In the genomic region with DNA sequence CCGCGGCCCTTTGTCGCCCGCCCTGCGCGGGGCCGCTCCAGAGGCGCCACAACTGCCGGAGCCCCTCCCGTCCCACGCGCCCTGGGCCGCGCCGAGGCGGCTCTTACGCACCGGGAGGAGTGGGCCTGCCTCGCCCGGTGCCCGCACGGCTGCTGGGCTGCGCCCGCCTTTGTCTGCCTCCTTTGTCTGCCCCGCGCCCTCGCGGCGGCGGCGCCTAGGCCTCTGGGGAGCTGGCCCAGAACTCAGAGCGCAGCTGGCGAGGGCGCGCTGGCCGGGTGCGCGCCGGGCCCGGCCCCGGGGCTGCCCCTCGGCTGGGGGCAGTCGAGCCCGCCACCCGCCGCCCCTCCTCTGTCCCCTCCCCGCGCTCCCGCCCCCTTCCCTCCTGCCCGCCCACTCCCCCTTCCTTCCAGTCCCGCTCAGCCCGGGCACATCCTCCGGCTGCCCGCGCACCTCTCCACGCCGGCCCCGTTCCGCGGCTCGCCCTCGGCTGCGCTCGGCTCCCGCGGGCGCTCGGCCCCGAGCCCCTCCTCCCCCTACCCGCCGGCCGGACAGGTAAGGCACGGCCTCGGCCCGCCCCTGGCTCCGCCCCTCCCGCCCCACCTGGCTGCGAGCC, we compare ENCODE assay signal across 8 cellular contexts. TPM values are rescaled to one million over a fixed set of nuclear protein-coding genes. Genes with fewer than 3 reads are reported as not detected.
DNase-seq lines count a peak whose midpoint lies in the region; ATAC-seq, FAIRE-seq and TF ChIP-seq lines count a peak whose summit lies in the region.

A gene with protein sequence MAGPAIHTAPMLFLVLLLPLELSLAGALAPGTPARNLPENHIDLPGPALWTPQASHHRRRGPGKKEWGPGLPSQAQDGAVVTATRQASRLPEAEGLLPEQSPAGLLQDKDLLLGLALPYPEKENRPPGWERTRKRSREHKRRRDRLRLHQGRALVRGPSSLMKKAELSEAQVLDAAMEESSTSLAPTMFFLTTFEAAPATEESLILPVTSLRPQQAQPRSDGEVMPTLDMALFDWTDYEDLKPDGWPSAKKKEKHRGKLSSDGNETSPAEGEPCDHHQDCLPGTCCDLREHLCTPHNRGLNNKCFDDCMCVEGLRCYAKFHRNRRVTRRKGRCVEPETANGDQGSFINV (plus strand): TSS at position 409 of the 613 bp plus-strand sequence. CDS start 14,549 bp downstream, outside the sequence.

- H4K20me1 ChIP-seq in astrocyte (ENCODE audit: insufficient read depth, low read length): peaks cover 24% of the 10 kb centered on the region

- peak within 1 kb of the TSS; percentile 75 for H2AFZ ChIP-seq in astrocyte (ENCODE audit: low read depth, low read length)

- peaks cover 27% of the 10 kb centered on the region for H3K4me1 Mint-ChIP-seq in CD4-positive, alpha-beta T cell (ENCODE audit: low read depth)
- H3K4me1 Mint-ChIP-seq in astrocyte (ENCODE audit: low read depth, unreplicated experiment): peaks cover 7% of the 10 kb centered on the region

- no peaks in the 10 kb centered on the region for H3K79me2 ChIP-seq in astrocyte (ENCODE audit: insufficient read depth, low read length)

- H3K4me3 Mint-ChIP-seq in CD4-positive, alpha-beta T cell: peak within 1 kb of the TSS; percentile 87
- H3K4me3 Mint-ChIP-seq in astrocyte (ENCODE audit: unreplicated experiment): peak within 1 kb of the TSS; percentile 63

- no peak for TF ChIP-seq CTCF in CD4-positive, alpha-beta T cell (IDR thresholded peaks at IDR 0.05)
- TF ChIP-seq CTCF in astrocyte (IDR thresholded peaks at IDR 0.05; ENCODE audit: insufficient read depth, low read depth, low read length) (no peak), mucosa of descending colon (IDR thresholded peaks at IDR 0.05) (no peak)

- H3K4me2 ChIP-seq in astrocyte (ENCODE audit: low read length): peak within 1 kb of the TSS; percentile 86

- H3K27ac ChIP-seq in CD4-positive, alpha-beta T cell (ENCODE audit: low read depth, low read length): no peak within 1 kb of the TSS
- no peak within 1 kb of the TSS for H3K27ac ChIP-seq in astrocyte (ENCODE audit: low read depth, low read length)
- no peak within 1 kb of the TSS for H3K27ac ChIP-seq in aorta (ENCODE audit: low read depth in 1 of 2, low read length in 2 of 2)

- peaks cover 40% of the 10 kb centered on the region for H3K27me3 ChIP-seq in CD4-positive, alpha-beta T cell (ENCODE audit: control insufficient read depth, insufficient read depth, low read length)
- H3K27me3 ChIP-seq in MG63: peaks cover 8% of the 10 kb centered on the region
- H3K27me3 ChIP-seq in astrocyte (ENCODE audit: insufficient read depth, low read length): peaks cover 23% of the 10 kb centered on the region
- H3K27me3 ChIP-seq in aorta (ENCODE audit: control insufficient read depth in 1 of 2, insufficient read depth in 2 of 2, low read length in 1 of 2): no peaks in the 10 kb centered on the region

- intact Hi-C loops in CD4-positive, alpha-beta T cell (cut with DNase I, micrococcal nuclease): no loop called here
- intact Hi-C loops in mucosa of descending colon (cut with DNase I, micrococcal nuclease): no loop called here
- intact Hi-C loops in aorta (cut with DNase I): no loop called here

- WGBS in aorta, 2 donors: 0 to 1% methylated on average over 32 to 78 of the region's 78 CpGs

- H3K9ac ChIP-seq in astrocyte (ENCODE audit: low read length): peak within 1 kb of the TSS; percentile 37

- no peak within 1 kb of the TSS for H3K27ac Mint-ChIP-seq in CD4-positive, alpha-beta T cell
- no peak within 1 kb of the TSS for H3K27ac Mint-ChIP-seq in astrocyte (ENCODE audit: unreplicated experiment)

- H3K9me3 ChIP-seq in CD4-positive, alpha-beta T cell (ENCODE audit: control insufficient read depth, low read length): no peaks in the 10 kb centered on the region
- H3K9me3 ChIP-seq in MG63 (no peaks in the 10 kb centered on the region), astrocyte (ENCODE audit: insufficient read depth, low read depth, low read length) (no peaks in the 10 kb centered on the region), mucosa of descending colon (no peaks in the 10 kb centered on the region), aorta (ENCODE audit: control insufficient read depth, low read length) (no peaks in the 10 kb centered on the region)

- H3K36me3 ChIP-seq in MG63 (no peaks in the 10 kb centered on the region), astrocyte (ENCODE audit: insufficient read depth, low read length) (no peaks in the 10 kb centered on the region), mucosa of descending colon (ENCODE audit: low read depth) (no peaks in the 10 kb centered on the region), aorta (ENCODE audit: control insufficient read depth in 1 of 2, insufficient read depth in 2 of 2, low read length in 1 of 2) (no peaks in the 10 kb centered on the region)

- H3K27me3 Mint-ChIP-seq in CD4-positive, alpha-beta T cell: peaks cover 50% of the 10 kb centered on the region
- peaks cover 55% of the 10 kb centered on the region for H3K27me3 Mint-ChIP-seq in astrocyte (ENCODE audit: low read depth, unreplicated experiment)

- DNase-seq in CD4-positive, alpha-beta T cell: no peak
- DNase-seq in MG63 (peak; percentile 18), astrocyte (ENCODE audit: low read depth) (no peak), mucosa of descending colon (no peak), aorta (no peak), AG08395 (ENCODE audit: low spot score) (no peak), NCI-H774 (lab: John Stamatoyannopoulos, UW) (no peak)

- POLR2A ChIA-PET in CD4-positive, alpha-beta T cell (lab: Charles Lee): interaction anchor here (2.3 kb wide), 1 partner anchor 10 kb away, joined by 11 read pairs; a partner anchor contains a TSS

- H3K9me3 Mint-ChIP-seq in CD4-positive, alpha-beta T cell: no peaks in the 10 kb centered on the region
- peaks cover 2% of the 10 kb centered on the region for H3K9me3 Mint-ChIP-seq in astrocyte (ENCODE audit: unreplicated experiment)

- H3K36me3 Mint-ChIP-seq in CD4-positive, alpha-beta T cell (ENCODE audit: low read depth): no peaks in the 10 kb centered on the region
- H3K36me3 Mint-ChIP-seq in astrocyte (ENCODE audit: low read depth, unreplicated experiment): no peaks in the 10 kb centered on the region

- CTCF ChIA-PET in CD4-positive, alpha-beta T cell (lab: Charles Lee): interaction anchor here (1.7 kb wide), 1 partner anchor 28 kb away, joined by 5 read pairs; no protein-coding TSS in a partner anchor

- H3K4me3 ChIP-seq in MG63: no peak within 1 kb of the TSS
- peak within 1 kb of the TSS; percentile 39 for H3K4me3 ChIP-seq in astrocyte (ENCODE audit: insufficient read depth, low read depth, low read length)
- H3K4me3 ChIP-seq in mucosa of descending colon: no peak within 1 kb of the TSS
- no peak within 1 kb of the TSS for H3K4me3 ChIP-seq in aorta (ENCODE audit: low read length in 2 of 2)

- no peak for FAIRE-seq in astrocyte (lab: Jason Lieb, UNC)

- H3K4me1 ChIP-seq in astrocyte (ENCODE audit: insufficient read depth, low read length): peaks cover 23% of the 10 kb centered on the region
- peaks cover 14% of the 10 kb centered on the region for H3K4me1 ChIP-seq in mucosa of descending colon (ENCODE audit: low read depth)
- no peaks in the 10 kb centered on the region for H3K4me1 ChIP-seq in aorta (ENCODE audit: control insufficient read depth in 1 of 2, insufficient read depth in 2 of 2, low read length in 2 of 2)

- peak; percentile 22 for ATAC-seq in CD4-positive, alpha-beta T cell (ENCODE audit: poor library complexity)
- ATAC-seq in mucosa of descending colon (peak; percentile 43), aorta (ENCODE audit: low FRiP score) (no peak), HG02610 (IDR thresholded peaks at IDR 0.05; ENCODE audit: unreplicated experiment) (no peak)

RNA-seq across cellular contexts. Expression of the gene that starts here (rescaled TPM):
- total RNA-seq in CD4-positive, alpha-beta T cell: under 1 TPM; 0.05 to 0.08 TPM
- 0.36 TPM in 1 of 2 replicates, not detected in the other for total RNA-seq in MG63 (2014; rRNA removed; shearing (Covaris generic); ENCODE audit: low replicate concordance)
- total RNA-seq in astrocyte (0.79 and 1.7 TPM in 2 replicates), mucosa of descending colon (under 1 TPM; 0.10 to 0.19 (median 0.17) TPM), aorta (under 1 TPM in 1 of 2 donors, not detected in 1; 0.21 TPM)
- polyA plus RNA-seq in aorta: under 1 TPM in 1 of 2 donors, not detected in 1; 0.03 TPM

Comparison
In these comparisons a context has a peak if more than half of its experiments do, and no peak if none do; other contexts are left out.
1. Peak in ATAC-seq in CD4-positive, alpha-beta T cell; RNA of the gene not detected or under 1 TPM.
2. Peak in DNase-seq in MG63; RNA of the gene not detected or under 1 TPM.
3. Peak in ATAC-seq in mucosa of descending colon; RNA of the gene not detected or under 1 TPM.